ENCODE assay signal across 10 cellular contexts in genomic region chr12:121190523-121191031, GRCh38. TPM values are rescaled to one million over a fixed set of nuclear protein-coding genes. Genes with fewer than 3 reads are reported as not detected.
DNase-seq lines count a peak whose midpoint lies in the region; ATAC-seq and TF ChIP-seq lines count a peak whose summit lies in the region.
"Had no signal": no experiment of that assay in that cellular context is flagged by ENCODE, and none has a peak within 500 bp of the region (broad histone marks: within the 10 kb centered on the region; RNA-seq: fewer than 3 reads in every experiment).

No MANE protein-coding gene starts in this region.

- TF ChIP-seq POLR2A in vagina (IDR thresholded peaks at IDR 0.05), result no peak

- DNase-seq in left ventricle myocardium superior (no peak), Right ventricle myocardium inferior (ENCODE audit: missing footprints) (no peak), adipocyte (ENCODE audit: low read depth) (peak; percentile 88), iris pigment epithelial cell (ENCODE audit: low read depth) (peak; percentile 98), vagina (ENCODE audit: extremely low spot score in 2 of 2) (no peak), amygdala (lab: John Stamatoyannopoulos, UW) (no peak), islet precursor cell (no peak), NCI-H1048 (lab: John Stamatoyannopoulos, UW) (no peak)
- DNase-seq: CD4-positive, CD25-positive, alpha-beta regulatory T cell; left ventricle myocardium inferior had no signal

- H3K9me3 ChIP-seq in adipocyte (ENCODE audit: control insufficient read depth, low read length) (no peaks in the 10 kb centered on the region), vagina (no peaks in the 10 kb centered on the region)

- ATAC-seq in left ventricle myocardium superior (peak; percentile 24), Right ventricle myocardium inferior (no peak)

- peak overlapping the region; percentile 38 for H3K4me3 ChIP-seq in adipocyte (ENCODE audit: low read length)
- no peak overlapping the region for H3K4me3 ChIP-seq in vagina
- H3K4me3 ChIP-seq: left ventricle myocardium inferior had no signal

- H3K36me3 ChIP-seq in adipocyte (ENCODE audit: control insufficient read depth, insufficient read depth, low read length, severe bottlenecking) (no peaks in the 10 kb centered on the region), vagina (no peaks in the 10 kb centered on the region)

- H3K4me1 ChIP-seq in adipocyte (ENCODE audit: control insufficient read depth, insufficient read depth, low read length), result peaks cover 12% of the 10 kb centered on the region
- H3K4me1 ChIP-seq in vagina, result peaks cover 6% of the 10 kb centered on the region

- intact Hi-C loops in left ventricle myocardium superior (cut with micrococcal nuclease), result no loop called here
- intact Hi-C loops in Right ventricle myocardium inferior (cut with DNase I), result no loop called here
- intact Hi-C loops in vagina (cut with DNase I), result no loop called here

- TF ChIP-seq CTCF in vagina (IDR thresholded peaks at IDR 0.05), result no peak

- peak overlapping the region; percentile 15 for H3K27ac ChIP-seq in vagina
- H3K27ac ChIP-seq: left ventricle myocardium inferior had no signal

- no peaks in the 10 kb centered on the region for H3K27me3 ChIP-seq in adipocyte (replicated peaks; ENCODE audit: control insufficient read depth, insufficient read depth, low read length)
- H3K27me3 ChIP-seq in vagina, result no peaks in the 10 kb centered on the region

- H3K9ac ChIP-seq in adipocyte (ENCODE audit: low read length), result peak overlapping the region; percentile 25

RNA-seq across cellular contexts. Expression of gene P2RX4, which starts 19.4 kb away (rescaled TPM):
- total RNA-seq in left ventricle myocardium superior (4.9 TPM), Right ventricle myocardium inferior (4.7 TPM), vagina (26.5 TPM)

RNA-seq across cellular contexts. Expression of gene P2RX7, which starts 57.9 kb away (rescaled TPM):
- total RNA-seq in left ventricle myocardium superior (1.9 TPM), Right ventricle myocardium inferior (2.0 TPM), vagina (8.6 TPM)

Comparison
In these comparisons a context has a peak if more than half of its experiments do, and no peak if none do; other contexts are left out.
1. DNase-seq: peak in adipocyte (single experiment) and iris pigment epithelial cell (single experiment); none in left ventricle myocardium superior (single experiment), Right ventricle myocardium inferior (single experiment), vagina (0 of 2), amygdala (0 of 56), islet precursor cell (single experiment) and NCI-H1048 (single experiment).